ENCODE assay signal across 8 cellular contexts in the genomic region with DNA sequence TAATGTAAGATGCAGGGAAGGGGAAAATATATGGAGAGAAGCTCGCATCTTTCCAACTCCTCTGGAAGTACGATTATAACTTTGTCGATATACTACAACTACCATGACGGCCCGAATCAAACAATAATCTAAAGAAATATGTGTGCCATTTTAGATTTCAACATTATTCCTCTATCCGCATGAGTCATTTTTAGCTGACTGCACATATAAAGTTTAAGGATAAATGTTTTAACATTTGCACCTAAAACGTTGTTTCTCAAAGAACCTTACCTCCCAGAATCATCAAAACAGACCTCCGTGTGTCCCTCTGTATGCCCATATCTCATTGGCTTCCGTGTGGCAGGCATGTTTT. TPM values are rescaled to one million over a fixed set of nuclear protein-coding genes. Genes with fewer than 3 reads are reported as not detected.
DNase-seq lines count a peak whose midpoint lies in the region; ATAC-seq and TF ChIP-seq lines count a peak whose summit lies in the region.

No MANE protein-coding gene starts in this region.

- POLR2A ChIA-PET in PC-3 (lab: Charles Lee; ENCODE audit: unreplicated experiment): interaction anchor here (0.5 to 1.4 kb wide), 6 partner anchors 11 to 532 kb away, joined by 3 to 13 read pairs (median 4); partner anchors contain the start of gene MAPK1IP1L

- no peaks in the 10 kb centered on the region for H3K27me3 Mint-ChIP-seq in Calu3 (ENCODE audit: unreplicated experiment)

- H3K9me3 ChIP-seq in PC-3 (ENCODE audit: low read length): no peaks in the 10 kb centered on the region
- no peaks in the 10 kb centered on the region for H3K9me3 ChIP-seq in parathyroid adenoma (ENCODE audit: control insufficient read depth, low read length)

- H3K4me3 Mint-ChIP-seq in Calu3 (ENCODE audit: low read depth, unreplicated experiment): peak overlapping the region; percentile 89

- H2AFZ ChIP-seq in PC-3 (ENCODE audit: low read length): peak overlapping the region; percentile 69
- H2AFZ ChIP-seq in parathyroid adenoma: peak overlapping the region; percentile 98

- DNase-seq in Calu3 (no peak), PC-3 (peak; percentile 43), epithelial cell of proximal tubule (ENCODE audit: low read depth) (no peak), activated gamma-delta T cell (lab: John Stamatoyannopoulos, UW) (no peak), DMS53 treated with DMSO at 0.1 percent for 48 hours (lab: John Stamatoyannopoulos, UW; ENCODE audit: unreplicated experiment) (no peak), T1000 (lab: John Stamatoyannopoulos, UW) (no peak), NCI-H524 treated with DMSO at 0.1 percent for 48 hours (lab: John Stamatoyannopoulos, UW) (no peak)

- intact Hi-C loops in Calu3 (cut with micrococcal nuclease; ENCODE audit: unreplicated experiment): no loop called here
- intact Hi-C loops in PC-3 (cut with micrococcal nuclease): no loop called here

- H3K27me3 ChIP-seq in PC-3 (ENCODE audit: low read length): no peaks in the 10 kb centered on the region
- no peaks in the 10 kb centered on the region for H3K27me3 ChIP-seq in parathyroid adenoma (ENCODE audit: control insufficient read depth, insufficient read depth, low read length)

- H3K9ac ChIP-seq in PC-3 (ENCODE audit: low read length): peak overlapping the region; percentile 86
- peak overlapping the region; percentile 40 for H3K9ac ChIP-seq in parathyroid adenoma

- no peaks in the 10 kb centered on the region for H3K9me2 ChIP-seq in PC-3 (replicated peaks; ENCODE audit: low read length)

- H3K36me3 ChIP-seq in PC-3 (ENCODE audit: low read depth, low read length) (peaks cover 15% of the 10 kb centered on the region), parathyroid adenoma (ENCODE audit: control insufficient read depth, insufficient read depth, low read length) (no peaks in the 10 kb centered on the region)

- peaks cover 34% of the 10 kb centered on the region for H3K4me1 ChIP-seq in PC-3 (ENCODE audit: insufficient read depth, low read length)
- H3K4me1 ChIP-seq in parathyroid adenoma: peaks cover 2% of the 10 kb centered on the region

- no peaks in the 10 kb centered on the region for H3F3A ChIP-seq in PC-3 (ENCODE audit: low read length, unreplicated experiment)

- H3K9me3 Mint-ChIP-seq in Calu3 (ENCODE audit: low read depth, unreplicated experiment): no peaks in the 10 kb centered on the region

- H3K4me3 ChIP-seq in PC-3 (ENCODE audit: low read length): peak overlapping the region; percentile 75
- peak overlapping the region; percentile 78 for H3K4me3 ChIP-seq in epithelial cell of proximal tubule (ENCODE audit: low read depth, low read length)
- H3K4me3 ChIP-seq in parathyroid adenoma (ENCODE audit: low read depth, low read length): peak overlapping the region; percentile 83

- peaks cover 34% of the 10 kb centered on the region for H3K36me3 Mint-ChIP-seq in Calu3 (ENCODE audit: insufficient read depth, unreplicated experiment)

- H3K79me2 ChIP-seq in PC-3 (ENCODE audit: low read length) (peaks cover 84% of the 10 kb centered on the region), parathyroid adenoma (peaks cover 24% of the 10 kb centered on the region)

- peaks cover 31% of the 10 kb centered on the region for H4K20me1 ChIP-seq in PC-3 (ENCODE audit: low read length)

- BruUV-seq in Calu3 (replicated peaks; lab: Mats Ljungman, UMichigan) (TSS peak; percentile 74), PC-3 (replicated peaks; lab: Mats Ljungman, UMichigan) (TSS peak; percentile 60)

- ATAC-seq in PC-3: no peak; the same call in 1 of the 2 replicates

- peak overlapping the region; percentile 23 for H3K27ac Mint-ChIP-seq in Calu3 (ENCODE audit: unreplicated experiment)

- no peak for TF ChIP-seq CTCF in Calu3 (IDR thresholded peaks at IDR 0.05; ENCODE audit: unreplicated experiment)
- TF ChIP-seq CTCF in PC-3 (conservative IDR thresholded peaks at IDR 0.05; ENCODE audit: low read depth, low read length): no peak
- TF ChIP-seq CTCF in epithelial cell of proximal tubule (conservative IDR thresholded peaks at IDR 0.05; ENCODE audit: low read depth, low read length): no peak
- no peak for TF ChIP-seq CTCF in parathyroid adenoma (IDR thresholded peaks at IDR 0.05)

- CTCF ChIA-PET in Calu3 (lab: Charles Lee): interaction anchor here (0.8 to 1.8 kb wide), 6 partner anchors 25 to 134 kb away, joined by 3 to 10 read pairs (median 3); no protein-coding TSS in a partner anchor
- CTCF ChIA-PET in PC-3 (lab: Charles Lee): interaction anchor here (0.6 to 1.7 kb wide), 4 partner anchors 25 to 462 kb away, joined by 3 to 7 read pairs (median 4); partner anchors contain the start of gene MAPK1IP1L

- H3K27ac ChIP-seq in PC-3 (ENCODE audit: low read length): peak overlapping the region; percentile 55
- H3K27ac ChIP-seq in parathyroid adenoma: peak overlapping the region; percentile 80

- peak overlapping the region; percentile 80 for H3K4me2 ChIP-seq in PC-3 (ENCODE audit: low read length)
- peak overlapping the region; percentile 98 for H3K4me2 ChIP-seq in parathyroid adenoma (ENCODE audit: low read length)

- peaks cover 29% of the 10 kb centered on the region for H3K4me1 Mint-ChIP-seq in Calu3 (ENCODE audit: low read depth, unreplicated experiment)

RNA-seq across cellular contexts. Expression of gene WDHD1, which starts 0.5 kb away (rescaled TPM):
- total RNA-seq in Calu3 (2022) (25.0 and 27.7 TPM in 2 replicates), PC-3 (2014; rRNA removed) (45.9 and 47.1 TPM in 2 replicates), epithelial cell of proximal tubule (18.9 and 19.6 TPM in 2 replicates)

RNA-seq across cellular contexts. Expression of gene SOCS4, which starts 0.6 kb away (rescaled TPM):
- total RNA-seq in Calu3 (2022): 29.9 and 31.5 TPM in 2 replicates
- 21.9 and 22.5 TPM in 2 replicates for total RNA-seq in PC-3 (2014; rRNA removed)
- 11.9 and 13.0 TPM in 2 replicates for total RNA-seq in epithelial cell of proximal tubule

RNA-seq across cellular contexts. Expression of gene MAPK1IP1L, which starts 25.0 kb away (rescaled TPM):
- total RNA-seq in Calu3 (2022): 104 and 108 TPM in 2 replicates
- 73.9 and 75.9 TPM in 2 replicates for total RNA-seq in PC-3 (2014; rRNA removed)
- 70.9 and 178 TPM in 2 replicates for total RNA-seq in epithelial cell of proximal tubule
